ENCODE assay signal across 8 cellular contexts in the genomic region with DNA sequence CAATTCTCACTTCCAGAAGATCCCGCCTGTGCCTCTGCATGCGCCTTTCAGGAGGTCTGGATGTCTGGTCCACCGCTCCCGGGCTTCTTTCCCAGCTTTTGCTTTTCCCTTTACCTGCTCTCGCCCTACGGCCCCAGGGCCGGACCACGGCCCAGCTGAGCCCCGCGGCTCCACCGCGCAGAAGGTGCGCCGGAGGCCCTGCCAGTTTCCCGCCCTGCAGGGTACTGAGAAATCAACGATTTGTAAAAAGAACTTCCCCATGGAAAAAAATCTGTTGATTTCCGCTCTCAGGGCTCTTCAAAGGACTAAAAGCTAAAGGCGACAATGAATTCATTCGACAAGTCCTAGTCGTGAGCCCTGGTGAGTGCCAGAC. TPM values are rescaled to one million over a fixed set of nuclear protein-coding genes. Genes with fewer than 3 reads are reported as not detected.
DNase-seq lines count a peak whose midpoint lies in the region; ATAC-seq and TF ChIP-seq lines count a peak whose summit lies in the region.

No MANE protein-coding gene starts in this region.

- no peak for TF ChIP-seq CTCF in foreskin fibroblast (IDR thresholded peaks at IDR 0.05; ENCODE audit: low read depth, low read length)

- peak overlapping the region; percentile 96 for H2AFZ ChIP-seq in trophoblast cell (ENCODE audit: insufficient read depth, low read length, poor library complexity)

- ATAC-seq in T-cell (replicated peaks in 1 of 4) (peak; percentile 26 to 44 (median 32)), GM21390 (IDR thresholded peaks at IDR 0.05; ENCODE audit: unreplicated experiment) (no peak)

- CTCF ChIA-PET in T-cell (lab: Charles Lee): interaction anchor here in 1 of 2 donors (0.6 kb wide), 1 partner anchor 94 kb away, joined by 3 read pairs; no protein-coding TSS in a partner anchor

- H3K9ac ChIP-seq in trophoblast cell (ENCODE audit: low read length): peak overlapping the region; percentile 59

- H3K27ac Mint-ChIP-seq in T-cell: peak overlapping the region; percentile 98

- H3K4me1 ChIP-seq in trophoblast cell (ENCODE audit: control insufficient read depth in 1 of 2, insufficient read depth in 2 of 2, low read length in 2 of 2): no peaks in the 10 kb centered on the region

- H3K27me3 ChIP-seq in trophoblast cell (ENCODE audit: insufficient read depth, low read length): no peaks in the 10 kb centered on the region

- no CpG with 5 or more reads among the region's 20 CpGs for WGBS in trophoblast cell (ENCODE audit: extremely low coverage, insufficient coverage, insufficient read length)

- H4K91ac ChIP-seq in trophoblast cell (ENCODE audit: low read depth, low read length): peak overlapping the region; percentile 81

- H3K4me3 Mint-ChIP-seq in T-cell: peak overlapping the region; percentile 94 to 97 (median 94)

- no peak overlapping the region for H2BK12ac ChIP-seq in trophoblast cell (ENCODE audit: low read length)

- H3K14ac ChIP-seq in trophoblast cell (ENCODE audit: low read length): peak overlapping the region; percentile 76

- H3K36me3 Mint-ChIP-seq in T-cell: no peaks in the 10 kb centered on the region

- no peak overlapping the region for H2AK5ac ChIP-seq in trophoblast cell (ENCODE audit: low read length)

- peak overlapping the region; percentile 82 for H3K4ac ChIP-seq in trophoblast cell (ENCODE audit: low read depth, low read length)

- DNase-seq in DMS53 treated with DMSO at 0.1 percent for 48 hours (lab: John Stamatoyannopoulos, UW; ENCODE audit: unreplicated experiment) (peak; percentile 39), T-cell (no peak), foreskin fibroblast (peak in 1 of 2 donors; percentile 12), trophoblast cell (peak; percentile 34 to 39), activated gamma-delta T cell (lab: John Stamatoyannopoulos, UW) (no peak), NCI-H146 (lab: John Stamatoyannopoulos, UW) (no peak), NCI-H1048 (lab: John Stamatoyannopoulos, UW) (no peak)

- H2BK120ac ChIP-seq in trophoblast cell (ENCODE audit: insufficient read depth, low read length, poor library complexity): peak overlapping the region; percentile 74

- peak overlapping the region; percentile 88 for H3K27ac ChIP-seq in trophoblast cell (ENCODE audit: low read depth, low read length)

- peaks cover 4% of the 10 kb centered on the region for H3K79me2 ChIP-seq in trophoblast cell (ENCODE audit: control insufficient read depth, insufficient read depth, low read length, poor library complexity)

- no peaks in the 10 kb centered on the region for H3K9me3 Mint-ChIP-seq in T-cell

- H2BK5ac ChIP-seq in trophoblast cell (ENCODE audit: low read depth, low read length, poor library complexity): peak overlapping the region; percentile 71

- H4K12ac ChIP-seq in trophoblast cell (ENCODE audit: low read depth, low read length): peak overlapping the region; percentile 76

- peak overlapping the region; percentile 59 for H3K4me2 ChIP-seq in trophoblast cell (ENCODE audit: low read length)

- no peaks in the 10 kb centered on the region for H3K36me3 ChIP-seq in trophoblast cell (ENCODE audit: control insufficient read depth in 1 of 2, insufficient read depth in 2 of 2, low read length in 2 of 2)

- H3K27me3 Mint-ChIP-seq in T-cell: peaks cover 0 to 1% of the 10 kb centered on the region in 2 donors

- H4K8ac ChIP-seq in trophoblast cell (ENCODE audit: low read depth, low read length): peak overlapping the region; percentile 86

- H3K18ac ChIP-seq in trophoblast cell (ENCODE audit: low read length): peak overlapping the region; percentile 49

- H3K4me3 ChIP-seq in foreskin fibroblast (ENCODE audit: low read depth in 1 of 2, low read length in 2 of 2): peak overlapping the region; percentile 51 to 57
- peak overlapping the region; percentile 67 for H3K4me3 ChIP-seq in trophoblast cell (ENCODE audit: low read depth, low read length)

- no peak overlapping the region for H3K23ac ChIP-seq in trophoblast cell (ENCODE audit: low read length)

- H3K4me1 Mint-ChIP-seq in T-cell: peaks cover 21 to 31% (median 27%) of the 10 kb centered on the region in 3 donors

- POLR2A ChIA-PET in T-cell (lab: Charles Lee): interaction anchor here in 1 of 2 donors (0.9 kb wide), 1 partner anchor 16 kb away, joined by 3 read pairs; no protein-coding TSS in a partner anchor

- no peaks in the 10 kb centered on the region for H3K9me3 ChIP-seq in trophoblast cell (ENCODE audit: insufficient read depth, low read depth, low read length)

- peaks cover 5% of the 10 kb centered on the region for H3K79me1 ChIP-seq in trophoblast cell (ENCODE audit: low read length)

RNA-seq across cellular contexts. Expression of a gene that starts 7.0 kb away (rescaled TPM):
- total RNA-seq in T-cell: 1,000 to 10,000 TPM; 2,148 to 4,743 (median 3,650) TPM
- polyA plus RNA-seq in trophoblast cell (2013): not detected in 2 replicates

RNA-seq across cellular contexts. Expression of a gene that starts 32.9 kb away (rescaled TPM):
- 100 to 1,000 TPM in 1 of 5 donors, 10 to 100 TPM in 4; 59.3 to 104 (median 86.4) TPM for total RNA-seq in T-cell
- polyA plus RNA-seq in trophoblast cell (2013): 6.2 TPM in 2 replicates

Comparison
In these comparisons a context has a peak if more than half of its experiments do, and no peak if none do; other contexts are left out.
1. DNase-seq: peak in DMS53 treated with DMSO at 0.1 percent for 48 hours (single experiment) and trophoblast cell (2 of 2); none in T-cell (0 of 34), activated gamma-delta T cell (single experiment), NCI-H146 (single experiment) and NCI-H1048 (single experiment).